1 cellular context compared by ENCODE assay signal in the genomic region with DNA sequence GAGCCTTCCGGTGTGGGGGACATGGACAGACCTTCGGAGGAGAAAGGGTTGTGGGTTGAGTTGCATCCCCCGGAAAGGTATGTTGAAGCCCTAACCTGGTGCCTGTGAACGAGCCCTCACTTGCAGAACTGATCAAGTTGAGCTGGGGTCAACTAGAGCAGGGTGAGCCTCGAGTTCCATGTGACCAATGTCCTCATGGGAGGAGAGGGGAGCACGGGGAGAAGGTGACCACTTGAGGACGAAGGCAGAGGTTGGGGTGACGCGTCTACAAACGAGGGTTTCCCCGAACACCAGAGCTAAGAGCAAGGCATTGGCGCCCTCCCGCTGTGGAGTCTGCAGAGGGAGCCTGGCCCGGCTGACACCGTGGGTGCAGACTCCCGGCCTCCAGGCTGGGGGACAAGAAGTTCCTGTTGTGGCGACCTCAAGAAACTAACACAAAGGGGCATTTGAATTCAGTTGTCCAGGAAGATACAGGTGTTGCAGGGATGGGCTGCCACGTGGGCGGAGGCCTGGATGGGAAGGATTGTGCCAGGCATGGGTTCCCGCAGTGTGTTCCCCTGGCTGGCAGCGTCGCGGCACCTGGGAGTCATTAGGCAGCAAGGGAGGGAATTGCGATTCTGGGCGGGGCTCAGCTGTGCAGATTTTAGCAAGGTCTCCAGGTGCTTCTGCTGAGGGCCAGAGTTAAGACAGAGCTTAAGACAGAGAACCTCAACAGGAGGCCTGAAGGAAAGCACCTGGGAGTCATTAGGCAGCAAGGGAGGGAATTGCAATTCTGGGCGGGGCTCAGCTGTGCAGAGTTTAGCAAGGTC.
TF ChIP-seq lines count a peak whose summit lies in the region.

No MANE protein-coding gene starts in this region.

TF ChIP-seq in H1, 55 proteins besides CTCF, POLR2A, EP300 and RAD21:
- TF ChIP-seq ASH2L (IDR thresholded peaks at IDR 0.05; ENCODE audit: low read length) (no peak), BACH1 (IDR thresholded peaks at IDR 0.05; ENCODE audit: low read length) (no peak), KDM5A (IDR thresholded peaks at IDR 0.05; ENCODE audit: low read length) (no peak), HDAC2 (IDR thresholded peaks at IDR 0.05; ENCODE audit: borderline replicate concordance in 1 of 2, low read depth in 2 of 2, low read length in 2 of 2) (no peak), SAP30 (IDR thresholded peaks at IDR 0.05; ENCODE audit: insufficient read depth, insufficient replicate concordance, low read length) (no peak), POLR2AphosphoS5 (IDR thresholded peaks at IDR 0.05; ENCODE audit: low read depth, low read length) (no peak), CBX5 (IDR thresholded peaks at IDR 0.05; ENCODE audit: low read depth, low read length) (no peak)
TF ChIP-seq in H1: peak in this region for 0.
